Comparison of ENCODE assay signal across 18 cellular contexts in the genomic region with DNA sequence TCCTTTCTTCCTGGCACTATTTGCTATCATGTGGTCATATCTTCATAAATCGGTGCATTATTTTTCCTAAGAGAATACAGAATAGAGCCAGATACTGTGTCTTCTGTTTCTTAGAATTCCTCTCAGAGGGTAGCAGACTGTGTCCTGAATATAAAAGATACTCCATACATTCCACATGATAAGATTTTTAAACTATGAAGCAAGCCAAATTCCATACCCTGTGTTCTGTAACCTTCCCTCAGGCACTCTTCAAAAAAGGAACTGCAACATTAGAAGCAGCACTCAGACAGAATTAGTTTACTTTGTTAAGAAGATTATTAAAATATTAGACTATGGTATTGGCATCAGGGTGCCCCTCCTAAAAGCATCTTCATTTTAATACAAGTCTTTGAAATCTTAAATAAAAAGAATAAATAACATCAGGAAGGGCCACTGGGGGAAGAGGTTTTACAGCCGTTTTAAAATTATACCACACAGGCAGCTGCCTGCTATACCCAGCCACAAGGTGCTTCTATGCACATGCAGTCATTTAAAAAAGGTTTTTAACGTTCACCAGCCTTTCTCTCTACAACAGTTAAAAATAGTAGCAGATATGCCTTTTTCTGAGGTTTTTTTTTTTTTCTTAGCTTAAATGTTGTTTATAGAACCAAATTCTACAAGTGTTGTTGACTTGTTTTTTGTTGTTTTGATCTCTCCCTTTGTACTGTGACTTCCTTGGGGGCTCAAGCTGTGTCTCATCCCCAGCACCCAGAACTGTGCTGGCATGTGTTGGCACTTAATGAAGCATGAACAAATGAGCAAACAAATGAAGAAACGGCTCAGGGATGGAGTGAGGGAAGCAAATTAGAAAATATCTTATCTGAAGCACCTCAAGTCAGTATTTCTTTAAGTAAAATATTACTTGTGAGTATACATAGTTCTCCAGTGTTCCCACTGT. TPM values are rescaled to one million over a fixed set of nuclear protein-coding genes. Genes with fewer than 3 reads are reported as not detected.
DNase-seq lines count a peak whose midpoint lies in the region; ATAC-seq and TF ChIP-seq lines count a peak whose summit lies in the region.
"Had no signal": no experiment of that assay in that cellular context is flagged by ENCODE, and none has a peak within 500 bp of the region (broad histone marks: within the 10 kb centered on the region; RNA-seq: fewer than 3 reads in every experiment).

No MANE protein-coding gene starts in this region.

- no peaks in the 10 kb centered on the region for H4K20me1 ChIP-seq in BLaER1

- H3K27me3 ChIP-seq in BLaER1: no peaks in the 10 kb centered on the region

- no peaks in the 10 kb centered on the region for H3K36me3 ChIP-seq in BLaER1

- peak overlapping the region; percentile 12 for H3K27ac Mint-ChIP-seq in activated CD8-positive, alpha-beta T cell treated with anti-CD3 and anti-CD28 coated beads for 36 hours
- H3K27ac Mint-ChIP-seq: activated CD4-positive, alpha-beta T cell treated with anti-CD3 and anti-CD28 coated beads, Interleukin-2, amount 10 ng/mL, durations not matched to agents 24 days and 14 days; activated T-cell treated with anti-CD3 and anti-CD28 coated beads, Interleukin-2, amount 50 U/mL, for 24 hours; stimulated activated memory B cell treated with anti-CD40 and anti-IgM and Interleukin-4, amounts not matched to agents 10 μg/mL and 1 μg/mL and 100 μg/mL, for 72 hours had no signal

- H3K4me1 Mint-ChIP-seq in activated CD8-positive, alpha-beta T cell treated with anti-CD3 and anti-CD28 coated beads for 36 hours (ENCODE audit: low read depth): peaks cover 59% of the 10 kb centered on the region
- H3K4me1 Mint-ChIP-seq: stimulated activated memory B cell treated with anti-CD40 and anti-IgM and Interleukin-4, amounts not matched to agents 10 μg/mL and 1 μg/mL and 100 μg/mL, for 72 hours had no signal

- peaks cover 32% of the 10 kb centered on the region for H3K4me1 ChIP-seq in BLaER1

- peaks cover 8% of the 10 kb centered on the region for H3K36me3 Mint-ChIP-seq in activated CD8-positive, alpha-beta T cell treated with anti-CD3 and anti-CD28 coated beads for 36 hours (ENCODE audit: low read depth)
- H3K36me3 Mint-ChIP-seq: stimulated activated memory B cell treated with anti-CD40 and anti-IgM and Interleukin-4, amounts not matched to agents 10 μg/mL and 1 μg/mL and 100 μg/mL, for 72 hours had no signal

- no peaks in the 10 kb centered on the region for H3K9me3 Mint-ChIP-seq in activated CD8-positive, alpha-beta T cell treated with anti-CD3 and anti-CD28 coated beads for 36 hours
- H3K9me3 Mint-ChIP-seq: activated CD4-positive, alpha-beta T cell treated with anti-CD3 and anti-CD28 coated beads, Interleukin-2, amount 10 ng/mL, durations not matched to agents 24 days and 14 days; activated T-cell treated with anti-CD3 and anti-CD28 coated beads, Interleukin-2, amount 50 U/mL, for 24 hours; stimulated activated memory B cell treated with anti-CD40 and anti-IgM and Interleukin-4, amounts not matched to agents 10 μg/mL and 1 μg/mL and 100 μg/mL, for 72 hours had no signal

- H3K9ac ChIP-seq in BLaER1: no peak overlapping the region

- DNase-seq in NCI-H2171 (lab: John Stamatoyannopoulos, UW): peak; percentile 36
- no peak for DNase-seq in activated CD8-positive, alpha-beta T cell treated with anti-CD3 and anti-CD28 coated beads for 36 hours
- peak; percentile 11 for DNase-seq in myocyte (ENCODE audit: low read depth)
- no peak for DNase-seq in islet precursor cell
- no peak for DNase-seq in AML-193 (lab: John Stamatoyannopoulos, UW)
- DNase-seq in stimulated activated CD4-positive, alpha-beta T cell treated with anti-CD3 and anti-CD28 coated beads, Interleukin-12 subunit alpha, Interleukin-12 subunit beta, amount 100 ng/mL, for 4 hours: no peak
- no peak for DNase-seq in Ammon's horn (ENCODE audit: low spot score)
- DNase-seq: activated CD4-positive, alpha-beta T cell treated with anti-CD3 and anti-CD28 coated beads, Interleukin-2, amount 10 ng/mL, durations not matched to agents 24 days and 14 days; activated T-cell treated with anti-CD3 and anti-CD28 coated beads, Interleukin-2, amount 50 U/mL, for 24 hours; effector CD8-positive, alpha-beta T cell; GDM1; H7; NCI-H1105 treated with DMSO at 0.1 percent for 48 hours; posterior cingulate gyrus; SHP77; T1000 had no signal

- no peak for TF ChIP-seq CTCF in activated CD8-positive, alpha-beta T cell treated with anti-CD3 and anti-CD28 coated beads for 36 hours (IDR thresholded peaks at IDR 0.05)

- H3K27me3 Mint-ChIP-seq in activated CD8-positive, alpha-beta T cell treated with anti-CD3 and anti-CD28 coated beads for 36 hours: no peaks in the 10 kb centered on the region
- H3K27me3 Mint-ChIP-seq: activated CD4-positive, alpha-beta T cell treated with anti-CD3 and anti-CD28 coated beads, Interleukin-2, amount 10 ng/mL, durations not matched to agents 24 days and 14 days; activated T-cell treated with anti-CD3 and anti-CD28 coated beads, Interleukin-2, amount 50 U/mL, for 24 hours; stimulated activated memory B cell treated with anti-CD40 and anti-IgM and Interleukin-4, amounts not matched to agents 10 μg/mL and 1 μg/mL and 100 μg/mL, for 72 hours had no signal

- no peak overlapping the region for H3K4me3 Mint-ChIP-seq in activated CD8-positive, alpha-beta T cell treated with anti-CD3 and anti-CD28 coated beads for 36 hours
- H3K4me3 Mint-ChIP-seq: activated CD4-positive, alpha-beta T cell treated with anti-CD3 and anti-CD28 coated beads, Interleukin-2, amount 10 ng/mL, durations not matched to agents 24 days and 14 days; activated T-cell treated with anti-CD3 and anti-CD28 coated beads, Interleukin-2, amount 50 U/mL, for 24 hours; stimulated activated memory B cell treated with anti-CD40 and anti-IgM and Interleukin-4, amounts not matched to agents 10 μg/mL and 1 μg/mL and 100 μg/mL, for 72 hours had no signal

- CTCF ChIA-PET in activated CD8-positive, alpha-beta T cell treated with anti-CD3 and anti-CD28 coated beads for 36 hours (lab: Charles Lee): interaction anchor here (0.7 to 1.2 kb wide), 2 partner anchors 14 to 45 kb away, joined by 3 to 4 read pairs; no protein-coding TSS in a partner anchor

- H3K4me2 ChIP-seq in BLaER1: peak overlapping the region; percentile 48

- ATAC-seq in activated CD8-positive, alpha-beta T cell treated with anti-CD3 and anti-CD28 coated beads for 36 hours: no peak
- ATAC-seq: stimulated activated memory B cell treated with anti-CD40 and anti-IgM and Interleukin-4, amounts not matched to agents 10 μg/mL and 1 μg/mL and 100 μg/mL, for 72 hours had no signal

- H3K9me3 ChIP-seq in BLaER1: no peaks in the 10 kb centered on the region

- H3K27ac ChIP-seq in BLaER1: 0 out of 2 replicates have a peak overlapping the region, but pooled peaks have one; percentile 4

- intact Hi-C loops in activated CD8-positive, alpha-beta T cell treated with anti-CD3 and anti-CD28 coated beads for 36 hours (cut with micrococcal nuclease): no loop called here

- H3K4me3 ChIP-seq in BLaER1: no peak overlapping the region

- POLR2A ChIA-PET in activated CD8-positive, alpha-beta T cell treated with anti-CD3 and anti-CD28 coated beads for 36 hours (lab: Charles Lee): no interaction called here

RNA-seq across cellular contexts. Expression of a gene that starts 54.7 kb away (rescaled TPM):
- under 1 TPM in 1 of 2 experiments, not detected in 1; 0.36 TPM for total RNA-seq in activated CD8-positive, alpha-beta T cell treated with anti-CD3 and anti-CD28 coated beads for 36 hours
- total RNA-seq in myocyte: 2.5 and 3.5 TPM in 2 replicates
- 2.8 TPM for polyA plus RNA-seq in myocyte (2012)
- total RNA-seq: H7 had no signal

Comparison
In these comparisons a context has a peak if more than half of its experiments do, and no peak if none do; other contexts are left out.
1. DNase-seq: peak in NCI-H2171 (single experiment) and myocyte (single experiment); none in activated CD8-positive, alpha-beta T cell treated with anti-CD3 and anti-CD28 coated beads for 36 hours (single experiment), islet precursor cell (single experiment), AML-193 (0 of 2), stimulated activated CD4-positive, alpha-beta T cell treated with anti-CD3 and anti-CD28 coated beads, Interleukin-12 subunit alpha, Interleukin-12 subunit beta, amount 100 ng/mL, for 4 hours (single experiment) and Ammon's horn (single experiment).